Comparison of ENCODE assay signal across 17 cellular contexts in genomic region chr17:13005530-13005929, GRCh38. TPM values are rescaled to one million over a fixed set of nuclear protein-coding genes. Genes with fewer than 3 reads are reported as not detected.
DNase-seq lines count a peak whose midpoint lies in the region; ATAC-seq, FAIRE-seq and TF ChIP-seq lines count a peak whose summit lies in the region.
"Had no signal": no experiment of that assay in that cellular context is flagged by ENCODE, and none has a peak within 500 bp of the region (broad histone marks: within the 10 kb centered on the region; RNA-seq: fewer than 3 reads in every experiment).

No MANE protein-coding gene starts in this region.

- H4K91ac ChIP-seq in IMR-90 (ENCODE audit: insufficient read depth, low read depth, low read length) (no peak overlapping the region), H1 (replicated peaks; ENCODE audit: insufficient read length, low read length) (no peak overlapping the region)

- H3K36me3 Mint-ChIP-seq in activated CD4-positive, alpha-beta memory T cell treated with anti-CD3 and anti-CD28 coated beads for 36 hours = peaks cover 39% of the 10 kb centered on the region

- dilution Hi-C loops in IMR-90 (cut with HindIII; ENCODE audit: low sequenced_read_pairs, unreplicated experiment) = no loop called here

- H3K9me3 ChIP-seq in heart right ventricle = no peaks in the 10 kb centered on the region
- H3K9me3 ChIP-seq in IMR-90 (ENCODE audit: control insufficient read depth, insufficient read depth, low read length) = no peaks in the 10 kb centered on the region
- no peaks in the 10 kb centered on the region for H3K9me3 ChIP-seq in H1 (ENCODE audit: insufficient read depth in 2 of 2, low read depth in 1 of 2, low read length in 1 of 2)
- H3K9me3 ChIP-seq in spleen = no peaks in the 10 kb centered on the region
- H3K9me3 ChIP-seq: Caco-2, HAP-1 had no signal

- H3K4me1 Mint-ChIP-seq in activated CD4-positive, alpha-beta memory T cell treated with anti-CD3 and anti-CD28 coated beads for 36 hours (ENCODE audit: low read depth) = peaks cover 2% of the 10 kb centered on the region

- POLR2A ChIA-PET in IMR-90 (lab: Charles Lee; ENCODE audit: unreplicated experiment) = no interaction called here
- POLR2A ChIA-PET in H1 (lab: Charles Lee; ENCODE audit: partially characterized antibody) = interaction anchor here (1.3 to 3.9 kb wide), 4 partner anchors 8 to 13 kb away, joined by 4 to 13 read pairs (median 8); partner anchors contain the start of gene ELAC2
- POLR2A ChIA-PET in activated CD4-positive, alpha-beta memory T cell treated with anti-CD3 and anti-CD28 coated beads for 36 hours (lab: Charles Lee) = no interaction called here

- H3K56ac ChIP-seq in IMR-90 (ENCODE audit: extremely low read depth, insufficient read depth, low read length) = no peak overlapping the region
- no peak overlapping the region for H3K56ac ChIP-seq in H1 (replicated peaks; ENCODE audit: insufficient read length, low read depth, low read length)

- H2AK5ac ChIP-seq in IMR-90 (ENCODE audit: low read depth, low read length) (no peak overlapping the region), H1 (ENCODE audit: low read depth, low read length) (no peak overlapping the region)

- H3K18ac ChIP-seq in IMR-90 (ENCODE audit: low read depth, low read length) (no peak overlapping the region), H1 (ENCODE audit: extremely low read depth, low read length) (no peak overlapping the region)

- no peak overlapping the region for H2AK9ac ChIP-seq in IMR-90 (replicated peaks; ENCODE audit: low read depth, low read length, poor library complexity)

- H3K27ac ChIP-seq in heart right ventricle (no peak overlapping the region), IMR-90 (ENCODE audit: insufficient read depth, low read length) (no peak overlapping the region), H1 (ENCODE audit: low read depth, low read length) (no peak overlapping the region), spleen (no peak overlapping the region)
- H3K27ac ChIP-seq: C4-2B had no signal

- H2BK120ac ChIP-seq in IMR-90 (ENCODE audit: low read depth, low read length) (no peak overlapping the region), H1 (replicated peaks; ENCODE audit: low read depth, low read length) (no peak overlapping the region)

- H3K9me1 ChIP-seq in IMR-90 (ENCODE audit: insufficient read depth, low read length) = no peaks in the 10 kb centered on the region

- H3K23ac ChIP-seq in IMR-90 (ENCODE audit: low read depth, low read length) (no peak overlapping the region), H1 (ENCODE audit: insufficient read length) (no peak overlapping the region)

- H2BK12ac ChIP-seq in H1 (ENCODE audit: low read depth, low read length) = no peak overlapping the region

- ATAC-seq in heart right ventricle = no peak
- ATAC-seq in IMR-90 (ENCODE audit: low read depth) = no peak
- ATAC-seq in HG03095 (IDR thresholded peaks at IDR 0.05; ENCODE audit: unreplicated experiment) = no peak

- no peak overlapping the region for H2BK20ac ChIP-seq in IMR-90 (ENCODE audit: low read depth, low read length)
- H2BK20ac ChIP-seq in H1 (ENCODE audit: low read length) = no peak overlapping the region

- H2BK15ac ChIP-seq in IMR-90 (ENCODE audit: low read depth, low read length) (no peak overlapping the region), H1 (ENCODE audit: low read length) (no peak overlapping the region)

- no peaks in the 10 kb centered on the region for H3K79me2 ChIP-seq in H1 (ENCODE audit: control insufficient read depth in 1 of 2, insufficient read depth in 2 of 2, low read length in 2 of 2)

- intact Hi-C loops in cardiac septum (cut with DNase I) = no loop called here
- intact Hi-C loops in heart right ventricle (cut with DNase I) = loop anchor here in 9 of 10 donors (10.0 kb wide), 9 partner anchors 81 to 821 kb away; partner anchors contain the start of genes MYOCD (in 5 of the 9) and ARHGAP44 (in 1 of the 9)
- intact Hi-C loops in IMR-90 (cut with micrococcal nuclease) = no loop called here
- intact Hi-C loops in spleen (cut with DNase I; ENCODE audit: low total_unique reads) = loop anchor here (10.0 kb wide), 2 partner anchors 461 to 751 kb away; no protein-coding TSS in a partner anchor
- intact Hi-C loops in activated CD4-positive, alpha-beta memory T cell treated with anti-CD3 and anti-CD28 coated beads for 36 hours (cut with micrococcal nuclease) = no loop called here

- no peak for FAIRE-seq in H1 (lab: Jason Lieb, UNC)
- FAIRE-seq: A204.1, D721Med, G401.6, GM12891, GM19239 had no signal

- H3K27me3 ChIP-seq in heart right ventricle (no peaks in the 10 kb centered on the region), IMR-90 (ENCODE audit: control insufficient read depth, insufficient read depth, low read length) (no peaks in the 10 kb centered on the region), H1 (replicated peaks in 1 of 4; ENCODE audit: control insufficient read depth in 3 of 4, extremely low read depth in 1 of 4, insufficient read depth in 3 of 4, low read length in 3 of 4) (no peaks in the 10 kb centered on the region), spleen (replicated peaks in 1 of 7) (no peaks in the 10 kb centered on the region)

- no peak overlapping the region for H2BK5ac ChIP-seq in IMR-90 (ENCODE audit: low read depth, low read length, poor library complexity, severe bottlenecking)
- no peak overlapping the region for H2BK5ac ChIP-seq in H1 (ENCODE audit: low read depth, low read length)

- H3K36me3 ChIP-seq in heart right ventricle (peaks cover 0 to 100% (median 61%) of the 10 kb centered on the region in 9 donors), IMR-90 (ENCODE audit: control insufficient read depth, insufficient read depth, low read length) (peaks cover 45% of the 10 kb centered on the region), H1 (ENCODE audit: control insufficient read depth in 2 of 4, insufficient read depth in 4 of 4, low read length in 3 of 4) (peaks cover 35 to 66% (median 56%) of the 10 kb centered on the region in 4 experiments), spleen (peaks cover 5 to 100% (median 94%) of the 10 kb centered on the region in 6 donors)

- H4K5ac ChIP-seq in IMR-90 (ENCODE audit: low read depth, low read length) (no peak overlapping the region), H1 (ENCODE audit: insufficient read length, low read depth, low read length) (no peak overlapping the region)

- peaks cover 9% of the 10 kb centered on the region; the same call in 1 of the 2 replicates for H4K20me1 ChIP-seq in IMR-90 (ENCODE audit: insufficient read depth, low read length)
- H4K20me1 ChIP-seq in H1 (replicated peaks in 1 of 2; ENCODE audit: control insufficient read depth in 1 of 2, insufficient read depth in 2 of 2, low read length in 2 of 2) = peaks cover 1 to 11% of the 10 kb centered on the region in 2 experiments

- H3K27ac Mint-ChIP-seq in activated CD4-positive, alpha-beta memory T cell treated with anti-CD3 and anti-CD28 coated beads for 36 hours = no peak overlapping the region
- H3K27ac Mint-ChIP-seq: CD4-positive, alpha-beta T cell had no signal

- no peak for TF ChIP-seq POLR2A in IMR-90 (IDR thresholded peaks at IDR 0.05; ENCODE audit: low read depth, low read length)
- no peak for TF ChIP-seq POLR2A in H1 (IDR thresholded peaks at IDR 0.05; ENCODE audit: control extremely low read depth in 1 of 2, low read depth in 2 of 2, low read length in 2 of 2)
- TF ChIP-seq POLR2A in spleen (IDR thresholded peaks at IDR 0.05) = no peak

- H3K79me1 ChIP-seq in IMR-90 (ENCODE audit: low read depth in 1 of 2, low read length in 2 of 2) (peaks cover 6 to 19% of the 10 kb centered on the region in 2 experiments; a peak in 1 of 4 replicates), H1 (ENCODE audit: low read depth, low read length) (no peaks in the 10 kb centered on the region)

- H3K9ac ChIP-seq in IMR-90 (ENCODE audit: low read depth, low read length) = no peak overlapping the region
- no peak overlapping the region for H3K9ac ChIP-seq in H1 (replicated peaks in 1 of 4; ENCODE audit: extremely low read depth in 1 of 4, low read depth in 3 of 4, low read length in 3 of 4)

- H3K27me3 Mint-ChIP-seq in activated CD4-positive, alpha-beta memory T cell treated with anti-CD3 and anti-CD28 coated beads for 36 hours = no peaks in the 10 kb centered on the region
- H3K27me3 Mint-ChIP-seq: CD4-positive, alpha-beta T cell had no signal

- 87 to 89% methylated on average over 6 of the region's 6 CpGs for WGBS in heart right ventricle, 2 donors
- no CpG with 5 or more reads among the region's 6 CpGs for WGBS in IMR-90 (ENCODE audit: extremely low coverage in 2 of 2, insufficient read length in 1 of 2), 2 experiments
- 94% methylated on average over 6 of the region's 6 CpGs; no CpG with 5 or more reads in 1 of the 2 experiments for WGBS in H1 (ENCODE audit: extremely low coverage in 1 of 2, insufficient coverage in 1 of 2, insufficient read length in 1 of 2, insufficient replicate concordance in 2 of 2, low coverage in 1 of 2, low lambda C conversion rate in 2 of 2, missing lambda C conversion rate in 1 of 2), 2 experiments
- 93 to 95% (median 94%) methylated on average over 6 of the region's 6 CpGs for WGBS in spleen, 5 donors

- H2AFZ ChIP-seq in IMR-90 (replicated peaks; ENCODE audit: low read length, poor library complexity) (no peak overlapping the region), H1 (ENCODE audit: low read length) (no peak overlapping the region)

- H3K4me1 ChIP-seq in heart right ventricle = peaks cover 0 to 6% (median 0%) of the 10 kb centered on the region in 9 donors
- no peaks in the 10 kb centered on the region for H3K4me1 ChIP-seq in IMR-90 (ENCODE audit: control insufficient read depth, insufficient read depth, low read length)
- H3K4me1 ChIP-seq in H1 (replicated peaks in 1 of 4; ENCODE audit: control insufficient read depth in 3 of 4, insufficient read depth in 4 of 4, low read length in 3 of 4) = no peaks in the 10 kb centered on the region
- H3K4me1 ChIP-seq in spleen = peaks cover 0 to 10% (median 0%) of the 10 kb centered on the region in 6 donors
- H3K4me1 ChIP-seq: Caco-2 had no signal

- TF ChIP-seq RAD21 in IMR-90 (IDR thresholded peaks at IDR 0.05; ENCODE audit: low read length) = no peak
- no peak for TF ChIP-seq RAD21 in H1 (IDR thresholded peaks at IDR 0.05 in 1 of 2, conservative IDR thresholded peaks at IDR 0.05 in 1 of 2; ENCODE audit: low read depth in 2 of 2, low read length in 2 of 2)

- H3K4me3 ChIP-seq in heart right ventricle = no peak overlapping the region
- no peak overlapping the region for H3K4me3 ChIP-seq in IMR-90 (ENCODE audit: insufficient read depth, low read depth, low read length)
- no peak overlapping the region for H3K4me3 ChIP-seq in H1 (ENCODE audit: extremely low read depth in 1 of 4, insufficient read depth in 2 of 4, low read depth in 3 of 4, low read length in 4 of 4)
- no peak overlapping the region for H3K4me3 ChIP-seq in spleen
- H3K4me3 ChIP-seq: HAP-1 had no signal

- H4K8ac ChIP-seq in IMR-90 (ENCODE audit: low read depth in 2 of 2, low read length in 2 of 2) (no peak overlapping the region), H1 (ENCODE audit: extremely low read depth, insufficient read depth, low read length) (0 out of 2 replicates have a peak overlapping the region, but pooled peaks have one; percentile 82)

- in situ Hi-C loops in IMR-90 (cut with MboI; ENCODE audit: low sequenced_read_pairs) = loop anchor here (10.0 to 25.0 kb wide), 3 partner anchors 341 to 1011 kb away; partner anchors contain the start of genes MYOCD and ZNF18

- BruUV-seq in IMR-90 (replicated peaks; lab: Mats Ljungman, UMichigan) = no TSS peak

- H3K4ac ChIP-seq in IMR-90 (ENCODE audit: low read depth, low read length) = no peak overlapping the region
- H3K4ac ChIP-seq in H1 (replicated peaks; ENCODE audit: insufficient read length, low read depth, low read length) = no peak overlapping the region

- DNase-seq in cardiac septum (ENCODE audit: low spot score) = peak; percentile 49
- no peak for DNase-seq in heart right ventricle
- no peak for DNase-seq in IMR-90
- DNase-seq in H1 (ENCODE audit: low read depth in 1 of 2, low spot score in 2 of 2) = no peak
- DNase-seq in spleen = peak; percentile 12
- DNase-seq in activated CD4-positive, alpha-beta memory T cell treated with anti-CD3 and anti-CD28 coated beads for 36 hours = no peak
- DNase-seq: AML-193; Caco-2; CD4-positive, alpha-beta T cell had no signal

- no peak for TF ChIP-seq CTCF in heart right ventricle (IDR thresholded peaks at IDR 0.05)
- TF ChIP-seq CTCF in IMR-90 (conservative IDR thresholded peaks at IDR 0.05; ENCODE audit: low read depth, low read length) = no peak
- no peak for TF ChIP-seq CTCF in H1 (IDR thresholded peaks at IDR 0.05; ENCODE audit: control extremely low read depth in 1 of 3, insufficient read depth in 1 of 3, low read depth in 1 of 3, low read length in 3 of 3)
- TF ChIP-seq CTCF in spleen (IDR thresholded peaks at IDR 0.05 in 8 of 11, conservative IDR thresholded peaks at IDR 0.05 in 3 of 11) = no peak

- H3K4me3 Mint-ChIP-seq in activated CD4-positive, alpha-beta memory T cell treated with anti-CD3 and anti-CD28 coated beads for 36 hours = no peak overlapping the region
- H3K4me3 Mint-ChIP-seq: CD4-positive, alpha-beta T cell had no signal

- no peak for TF ChIP-seq EP300 in H1 (IDR thresholded peaks at IDR 0.05; ENCODE audit: borderline replicate concordance in 1 of 2, low read depth in 2 of 2, low read length in 2 of 2)

- no peaks in the 10 kb centered on the region for H3K23me2 ChIP-seq in H1 (ENCODE audit: low read depth, low read length)

- CTCF ChIA-PET in IMR-90 (lab: Yijun Ruan, JAX) = no interaction called here
- CTCF ChIA-PET in H1 (lab: Charles Lee; ENCODE audit: partially characterized antibody) = interaction anchor here (0.8 to 2.3 kb wide), 7 partner anchors 12 to 825 kb away, joined by 3 to 11 read pairs (median 4); partner anchors contain the start of gene ELAC2
- CTCF ChIA-PET in activated CD4-positive, alpha-beta memory T cell treated with anti-CD3 and anti-CD28 coated beads for 36 hours (lab: Charles Lee) = interaction anchor here (1.5 to 5.2 kb wide), 2 partner anchors 18 to 25 kb away, joined by 6 to 38 read pairs; no protein-coding TSS in a partner anchor

- H3K14ac ChIP-seq in IMR-90 (replicated peaks; ENCODE audit: low read depth, low read length) (no peak overlapping the region), H1 (ENCODE audit: insufficient read length) (no peak overlapping the region)

- no peak overlapping the region for H3K4me2 ChIP-seq in IMR-90 (ENCODE audit: low read depth, low read length)
- no peak overlapping the region for H3K4me2 ChIP-seq in H1 (ENCODE audit: insufficient read depth in 1 of 2, low read depth in 2 of 2, low read length in 2 of 2)

- H3K9me3 Mint-ChIP-seq in activated CD4-positive, alpha-beta memory T cell treated with anti-CD3 and anti-CD28 coated beads for 36 hours = no peaks in the 10 kb centered on the region
- H3K9me3 Mint-ChIP-seq: CD4-positive, alpha-beta T cell had no signal

RNA-seq across cellular contexts. Expression of gene ELAC2, which starts 12.3 kb away (rescaled TPM):
- 52.2 TPM for total RNA-seq in cardiac septum
- 10 to 100 TPM; 54.2 to 76.8 (median 64.1) TPM for total RNA-seq in heart right ventricle
- polyA plus RNA-seq in heart right ventricle = 10 to 100 TPM; 32.3 to 50.4 TPM
- total RNA-seq in IMR-90 (2012; rRNA removed) = 70.8 and 80.7 TPM in 2 replicates
- polyA plus RNA-seq in IMR-90 (2012; rRNA removed) = 71.4 and 75.2 TPM in 2 replicates
- 38.2 and 39.0 TPM in 2 replicates for polyA plus RNA-seq in IMR-90 (2012; cell fraction: cytosol; rRNA removed)
- polyA plus RNA-seq in IMR-90 (2012; cell fraction: nucleus; rRNA removed; ENCODE audit: low replicate concordance) = 106 and 153 TPM in 2 replicates
- 91.6 and 94.9 TPM in 2 replicates for total RNA-seq in H1 (2021; fragmentation: NEBNext Ultra II Directional; extraction: Animal tissue kit (Norgen Biotek cat#: 25700))
- 126 and 127 TPM in 2 replicates for polyA plus RNA-seq in H1 (2011; rRNA removed)
- polyA plus RNA-seq in H1 (2011; cell fraction: cytosol; rRNA removed) = 117 TPM
- 407 TPM for polyA plus RNA-seq in H1 (2011; cell fraction: nucleus; rRNA removed)
- 76.2 to 98.4 TPM (median 90.2 TPM) in 4 replicates for polyA plus RNA-seq in H1 (2012, experiment 1 of 2)
- 66.2 TPM for polyA plus RNA-seq in H1 (2012, experiment 2 of 2)
- polyA plus RNA-seq in H1 (2013, experiment 1 of 2) = 92.9 TPM
- 78.1 TPM for polyA plus RNA-seq in H1 (2013, experiment 2 of 2)
- 244 and 256 TPM in 2 replicates for polyA minus RNA-seq in H1 (2011; rRNA and poly(A)+ RNA removed)
- polyA minus RNA-seq in H1 (2011; cell fraction: cytosol; rRNA and poly(A)+ RNA removed) = 73.7 TPM
- 135 TPM for polyA minus RNA-seq in H1 (2011; cell fraction: nucleus; rRNA and poly(A)+ RNA removed)
- 100 to 1,000 TPM in 2 of 7 donors, 10 to 100 TPM in 5; 47.6 to 110 (median 79.3) TPM for total RNA-seq in spleen
- polyA plus RNA-seq in spleen = 10 to 100 TPM; 29.4 to 36.4 (median 35.0) TPM
- total RNA-seq in activated CD4-positive, alpha-beta memory T cell treated with anti-CD3 and anti-CD28 coated beads for 36 hours = 10 to 100 TPM; 63.1 to 64.2 TPM

Comparison
In these comparisons a context has a peak if more than half of its experiments do, and no peak if none do; other contexts are left out.
1. DNase-seq: peak in cardiac septum (single experiment) and spleen (single experiment); none in heart right ventricle (0 of 2), IMR-90 (single experiment), H1 (0 of 2) and activated CD4-positive, alpha-beta memory T cell treated with anti-CD3 and anti-CD28 coated beads for 36 hours (single experiment).
2. intact Hi-C loops: an anchor here in heart right ventricle (10.0 kb wide) and spleen (10.0 kb wide); none called in cardiac septum, IMR-90 and activated CD4-positive, alpha-beta memory T cell treated with anti-CD3 and anti-CD28 coated beads for 36 hours.